ENCODE assay signal across 21 cellular contexts in genomic region chr2:207489251-207489650, GRCh38. TPM values are rescaled to one million over a fixed set of nuclear protein-coding genes. Genes with fewer than 3 reads are reported as not detected.
A peak's percentile ranks its signal among the peaks of the same experiment; 100 is the strongest.
DNase-seq lines count a peak whose midpoint lies in the region; ATAC-seq and TF ChIP-seq lines count a peak whose summit lies in the region.
"Had no signal": no experiment of that assay in that cellular context is flagged by ENCODE, and none has a peak within 500 bp of the region (broad histone marks: within the 10 kb centered on the region; RNA-seq: fewer than 3 reads in every experiment).

No MANE protein-coding gene starts in this region.

- H3K79me1 ChIP-seq in trophoblast cell (ENCODE audit: low read length), result no peaks in the 10 kb centered on the region

- no peak overlapping the region for H4K91ac ChIP-seq in trophoblast cell (ENCODE audit: low read depth, low read length)

- no peak for TF ChIP-seq CTCF in heart left ventricle (IDR thresholded peaks at IDR 0.05)
- no peak for TF ChIP-seq CTCF in RWPE2 (IDR thresholded peaks at IDR 0.05; ENCODE audit: poor library complexity, severe bottlenecking)

- 92 to 95% (median 93%) methylated on average over 4 of the region's 4 CpGs for WGBS in heart left ventricle, 4 donors
- WGBS in trophoblast cell (ENCODE audit: extremely low coverage, insufficient coverage, insufficient read length), result no CpG with 5 or more reads among the region's 4 CpGs

- no peak overlapping the region for H2AFZ ChIP-seq in trophoblast cell (ENCODE audit: insufficient read depth, low read length, poor library complexity)
- H2AFZ ChIP-seq: GM23338 had no signal

- no peak overlapping the region for H2AK5ac ChIP-seq in trophoblast cell (ENCODE audit: low read length)

- no peak overlapping the region for H3K9ac ChIP-seq in trophoblast cell (ENCODE audit: low read length)
- H3K9ac ChIP-seq: BLaER1 treated with 17β-estradiol and CSF1 and Interleukin-3, amounts not matched to agents 10 nM and 100 nM had no signal

- no peaks in the 10 kb centered on the region for H3K36me3 ChIP-seq in heart left ventricle
- H3K36me3 ChIP-seq in RWPE2 (ENCODE audit: low read depth), result no peaks in the 10 kb centered on the region
- no peaks in the 10 kb centered on the region for H3K36me3 ChIP-seq in trophoblast cell (ENCODE audit: control insufficient read depth in 1 of 2, insufficient read depth in 2 of 2, low read length in 2 of 2)
- H3K36me3 ChIP-seq: BE2C; BLaER1 treated with 17β-estradiol and CSF1 and Interleukin-3, amounts not matched to agents 10 nM and 100 nM had no signal

- H3K4me2 ChIP-seq in trophoblast cell (ENCODE audit: low read length), result no peak overlapping the region
- H3K4me2 ChIP-seq: A549; BLaER1 treated with 17β-estradiol and CSF1 and Interleukin-3, amounts not matched to agents 10 nM and 100 nM; GM23338 had no signal

- H3K27me3 ChIP-seq in heart left ventricle (no peaks in the 10 kb centered on the region), RWPE2 (ENCODE audit: insufficient read depth, poor library complexity, severe bottlenecking) (no peaks in the 10 kb centered on the region), trophoblast cell (ENCODE audit: insufficient read depth, low read length) (no peaks in the 10 kb centered on the region)
- H3K27me3 ChIP-seq: BE2C; BLaER1 treated with 17β-estradiol and CSF1 and Interleukin-3, amounts not matched to agents 10 nM and 100 nM had no signal

- no peak overlapping the region for H3K4me3 ChIP-seq in heart left ventricle
- no peak overlapping the region for H3K4me3 ChIP-seq in RWPE2 (ENCODE audit: severe bottlenecking)
- H3K4me3 ChIP-seq in trophoblast cell (ENCODE audit: low read depth, low read length), result no peak overlapping the region
- H3K4me3 ChIP-seq: A549; BLaER1 treated with 17β-estradiol and CSF1 and Interleukin-3, amounts not matched to agents 10 nM and 100 nM; GM23338 had no signal

- H3K4me1 ChIP-seq in heart left ventricle (peaks cover 0 to 17% (median 5%) of the 10 kb centered on the region in 12 donors), RWPE2 (ENCODE audit: insufficient read depth, poor library complexity, severe bottlenecking) (peaks cover 15% of the 10 kb centered on the region), trophoblast cell (ENCODE audit: control insufficient read depth in 1 of 2, insufficient read depth in 2 of 2, low read length in 2 of 2) (peaks cover 3 to 6% of the 10 kb centered on the region in 2 experiments)

- DNase-seq in Right ventricle myocardium inferior (ENCODE audit: missing footprints), result peak; percentile 48
- no peak for DNase-seq in heart left ventricle
- no peak for DNase-seq in RWPE2 (ENCODE audit: low spot score)
- DNase-seq in trophoblast cell, result peak; percentile 69 to 77
- DNase-seq in SIG-M5 (lab: John Stamatoyannopoulos, UW), result no peak
- DNase-seq in Kasumi-1 (lab: John Stamatoyannopoulos, UW), result no peak
- DNase-seq: 8988T; ACHN; AML-193; BE2C; CD4-positive, alpha-beta T cell; CD8-positive, alpha-beta memory T cell; DMS 273 treated with DMSO at 0.1 percent for 48 hours; DMS79; EL; GF-D8; H9 had no signal

- H3K9me3 ChIP-seq in heart left ventricle (no peaks in the 10 kb centered on the region), RWPE2 (ENCODE audit: severe bottlenecking) (no peaks in the 10 kb centered on the region), trophoblast cell (ENCODE audit: insufficient read depth, low read depth, low read length) (no peaks in the 10 kb centered on the region)
- H3K9me3 ChIP-seq: A549; BE2C; BLaER1 treated with 17β-estradiol and CSF1 and Interleukin-3, amounts not matched to agents 10 nM and 100 nM had no signal

- H2BK12ac ChIP-seq in trophoblast cell (ENCODE audit: low read length), result no peak overlapping the region

- H3K27ac ChIP-seq in heart left ventricle, result peak overlapping the region in 6 of 12 donors; percentile 4 to 42 (median 38)
- peak overlapping the region; percentile 55 for H3K27ac ChIP-seq in RWPE2 (ENCODE audit: poor library complexity, severe bottlenecking)
- H3K27ac ChIP-seq in trophoblast cell (ENCODE audit: low read depth, low read length), result no peak overlapping the region
- H3K27ac ChIP-seq: BLaER1 treated with 17β-estradiol and CSF1 and Interleukin-3, amounts not matched to agents 10 nM and 100 nM had no signal

- intact Hi-C loops in Right ventricle myocardium inferior (cut with DNase I), result no loop called here
- intact Hi-C loops in heart left ventricle (cut with DNase I), result no loop called here

- no peak overlapping the region for H4K12ac ChIP-seq in trophoblast cell (ENCODE audit: low read depth, low read length)

- no peaks in the 10 kb centered on the region for H3K79me2 ChIP-seq in trophoblast cell (ENCODE audit: control insufficient read depth, insufficient read depth, low read length, poor library complexity)

- H4K8ac ChIP-seq in trophoblast cell (ENCODE audit: low read depth, low read length), result no peak overlapping the region

- no peak overlapping the region for H3K23ac ChIP-seq in trophoblast cell (ENCODE audit: low read length)

- H2BK5ac ChIP-seq in trophoblast cell (ENCODE audit: low read depth, low read length, poor library complexity), result no peak overlapping the region

- no peak overlapping the region for H3K18ac ChIP-seq in trophoblast cell (ENCODE audit: low read length)

- H3K4ac ChIP-seq in trophoblast cell (ENCODE audit: low read depth, low read length), result no peak overlapping the region

- no peak overlapping the region for H3K14ac ChIP-seq in trophoblast cell (ENCODE audit: low read length)

- no peak overlapping the region for H2BK120ac ChIP-seq in trophoblast cell (ENCODE audit: insufficient read depth, low read length, poor library complexity)

- no peak for TF ChIP-seq POLR2A in heart left ventricle (IDR thresholded peaks at IDR 0.05)

- no peak for ATAC-seq in Right ventricle myocardium inferior
- no peak for ATAC-seq in heart left ventricle
- no peak for ATAC-seq in RWPE2 (ENCODE audit: low read depth)
- ATAC-seq: A549, GM23338, HCT116 had no signal

RNA-seq across cellular contexts. Expression of gene CREB1, which starts 40.5 kb away (rescaled TPM):
- total RNA-seq in Right ventricle myocardium inferior (57.0 TPM), heart left ventricle (10 to 100 TPM; 32.1 to 58.9 (median 49.3) TPM)
- 1 to 10 TPM; 4.3 to 9.0 TPM for polyA plus RNA-seq in heart left ventricle
- 45.1 and 48.5 TPM in 2 replicates for polyA plus RNA-seq in trophoblast cell (2013)

Comparison
In these comparisons a context has a peak if more than half of its experiments do, and no peak if none do; other contexts are left out.
1. DNase-seq: peak in Right ventricle myocardium inferior (single experiment) and trophoblast cell (2 of 2); none in heart left ventricle (0 of 5), RWPE2 (single experiment), SIG-M5 (single experiment) and Kasumi-1 (0 of 2).